In genomic region chr4:140861359-140862181, GRCh38 we compare ENCODE assay signal across 9 cellular contexts.
A peak's percentile ranks its signal among the peaks of the same experiment; 100 is the strongest.
DNase-seq lines count a peak whose midpoint lies in the region; ATAC-seq, FAIRE-seq and TF ChIP-seq lines count a peak whose summit lies in the region.
"Had no signal": no experiment of that assay in that cellular context is flagged by ENCODE, and none has a peak within 500 bp of the region (broad histone marks: within the 10 kb centered on the region; RNA-seq: fewer than 3 reads in every experiment).

No MANE protein-coding gene starts in this region.

- no peak overlapping the region for H2AK5ac ChIP-seq in H9 (ENCODE audit: insufficient read length, low read length)

- no peak overlapping the region for H3K4ac ChIP-seq in H9 (ENCODE audit: low read depth, low read length)

- no peaks in the 10 kb centered on the region; the same call in 1 of the 2 replicates for H3K27me3 Mint-ChIP-seq in H9 (ENCODE audit: low read depth)
- peaks cover 21% of the 10 kb centered on the region for H3K27me3 Mint-ChIP-seq in activated T-helper 17 cell treated with anti-CD3 and anti-CD28 coated beads, Interleukin-2, amount 50 U/mL, for 72 hours

- peak; percentile 84 for TF ChIP-seq CTCF in H9 (conservative IDR thresholded peaks at IDR 0.05)

- H3K56ac ChIP-seq in H9 (ENCODE audit: insufficient read length, low read depth, low read length) = no peak overlapping the region

- DNase-seq in H9 (peak; percentile 45), MV-4-11 (lab: John Stamatoyannopoulos, UW) (peak; percentile 58), SKM-1 treated with dmso at 0.1 percent for 144 hours (lab: John Stamatoyannopoulos, UW; ENCODE audit: unreplicated experiment) (peak; percentile 43), caudate nucleus (lab: John Stamatoyannopoulos, UW) (peak in 44 of 61 donors; percentile 1 to 89 (median 22)), islet precursor cell (peak; percentile 66)
- DNase-seq in stimulated activated CD4-positive, alpha-beta T cell treated with anti-CD3 and anti-CD28 coated beads, Interleukin-2, amount 100 ng/mL, for 4 hours (ENCODE audit: low read depth) = peak; percentile 21

- H2AFZ ChIP-seq in H9 (ENCODE audit: low read length) = no peak overlapping the region

- no peak overlapping the region for H4K5ac ChIP-seq in H9 (ENCODE audit: insufficient read length, low read depth, low read length)

- H3K36me3 Mint-ChIP-seq in H9 (ENCODE audit: insufficient read depth in 1 of 3, low read depth in 3 of 3) = no peaks in the 10 kb centered on the region
- H3K36me3 Mint-ChIP-seq in activated T-helper 17 cell treated with anti-CD3 and anti-CD28 coated beads, Interleukin-2, amount 50 U/mL, for 72 hours (ENCODE audit: low read depth) = no peaks in the 10 kb centered on the region

- no peak overlapping the region for H2BK12ac ChIP-seq in H9 (ENCODE audit: insufficient read length, low read depth, low read length)

- H3K79me2 ChIP-seq in H9 (ENCODE audit: insufficient read depth, low read length) = no peaks in the 10 kb centered on the region

- H3K9me3 ChIP-seq in H9 (ENCODE audit: control insufficient read depth, low read depth, low read length) = no peaks in the 10 kb centered on the region

- H3K9me3 Mint-ChIP-seq in H9 = no peaks in the 10 kb centered on the region
- H3K9me3 Mint-ChIP-seq in activated T-helper 17 cell treated with anti-CD3 and anti-CD28 coated beads, Interleukin-2, amount 50 U/mL, for 72 hours = no peaks in the 10 kb centered on the region
- H3K9me3 Mint-ChIP-seq: dendritic cell treated with granulocyte-macrophage colony-stimulating factor and Interleukin-4, amounts not matched to agents 40 ng/mL and 50 ng/mL, for 4 days had no signal

- no peak overlapping the region for H3K4me3 Mint-ChIP-seq in H9
- no peak overlapping the region for H3K4me3 Mint-ChIP-seq in activated T-helper 17 cell treated with anti-CD3 and anti-CD28 coated beads, Interleukin-2, amount 50 U/mL, for 72 hours
- H3K4me3 Mint-ChIP-seq: dendritic cell treated with granulocyte-macrophage colony-stimulating factor and Interleukin-4, amounts not matched to agents 40 ng/mL and 50 ng/mL, for 4 days had no signal

- H3K4me2 ChIP-seq in H9 (ENCODE audit: insufficient read depth, insufficient read length, low read length) = no peak overlapping the region

- H2BK5ac ChIP-seq in H9 (ENCODE audit: insufficient read length, low read length) = no peak overlapping the region

- no peak overlapping the region for H4K91ac ChIP-seq in H9 (ENCODE audit: insufficient read length, low read depth, low read length)

- FAIRE-seq in G401.6 (lab: Jason Lieb, UNC) = peak; percentile 75

- no CpG with 5 or more reads among the region's 7 CpGs for WGBS in H9 (ENCODE audit: extremely low coverage, insufficient read length, low lambda C conversion rate)

- H3K4me1 ChIP-seq in H9 (ENCODE audit: insufficient read depth, low read length) = peaks cover 3% of the 10 kb centered on the region; the same call in 1 of the 2 replicates

- peaks cover 6 to 7% of the 10 kb centered on the region in 2 experiments for H3K4me1 Mint-ChIP-seq in H9
- H3K4me1 Mint-ChIP-seq in activated T-helper 17 cell treated with anti-CD3 and anti-CD28 coated beads, Interleukin-2, amount 50 U/mL, for 72 hours = peaks cover 9% of the 10 kb centered on the region

- no peak for ATAC-seq in activated T-helper 17 cell treated with anti-CD3 and anti-CD28 coated beads, Interleukin-2, amount 50 U/mL, for 72 hours (replicated peaks)

- H4K8ac ChIP-seq in H9 (replicated peaks; ENCODE audit: insufficient read length, low read depth, low read length) = no peak overlapping the region

- no peak overlapping the region for H3K9ac ChIP-seq in H9 (ENCODE audit: extremely low read depth, insufficient read length, low read length)

- H3K27ac Mint-ChIP-seq in H9 = no peak overlapping the region
- no peak overlapping the region for H3K27ac Mint-ChIP-seq in activated T-helper 17 cell treated with anti-CD3 and anti-CD28 coated beads, Interleukin-2, amount 50 U/mL, for 72 hours
- H3K27ac Mint-ChIP-seq: dendritic cell treated with granulocyte-macrophage colony-stimulating factor and Interleukin-4, amounts not matched to agents 40 ng/mL and 50 ng/mL, for 4 days had no signal

- no peak overlapping the region for H3K23ac ChIP-seq in H9 (ENCODE audit: insufficient read length, low read depth, low read length)

- H3K14ac ChIP-seq in H9 (ENCODE audit: insufficient read depth, low read length) = no peak overlapping the region

- H2BK20ac ChIP-seq in H9 (ENCODE audit: low read depth, low read length, poor library complexity, severe bottlenecking) = no peak overlapping the region

- H3K27me3 ChIP-seq in H9 (ENCODE audit: insufficient read depth, low read length) = no peaks in the 10 kb centered on the region

- no peaks in the 10 kb centered on the region for H3K23me2 ChIP-seq in H9 (ENCODE audit: insufficient read length, low read depth, low read length, poor library complexity, severe bottlenecking)

- no peak overlapping the region for H3T11ph ChIP-seq in H9 (ENCODE audit: low read length)

- H3K18ac ChIP-seq in H9 (ENCODE audit: insufficient read length, low read depth, low read length) = no peak overlapping the region

- H4K20me1 ChIP-seq in H9 (ENCODE audit: control insufficient read depth, insufficient read depth, insufficient read length) = no peaks in the 10 kb centered on the region

- no peaks in the 10 kb centered on the region for H3K79me1 ChIP-seq in H9 (ENCODE audit: insufficient read depth, low read depth, low read length, poor library complexity, severe bottlenecking)

- H2BK15ac ChIP-seq in H9 (ENCODE audit: low read depth, low read length) = no peak overlapping the region

- no peak overlapping the region for H2BK120ac ChIP-seq in H9 (ENCODE audit: low read depth, low read length, poor library complexity, severe bottlenecking)

- no peak overlapping the region for H3K27ac ChIP-seq in H9 (ENCODE audit: insufficient read length, low read depth, low read length)
- no peak overlapping the region for H3K27ac ChIP-seq in caudate nucleus (ENCODE audit: low read depth, low read length)
